ENCODE assay signal across 14 cellular contexts in genomic region chr16:81863630-81864352, GRCh38.
A peak's percentile ranks its signal among the peaks of the same experiment; 100 is the strongest.
DNase-seq lines count a peak whose midpoint lies in the region; ATAC-seq and TF ChIP-seq lines count a peak whose summit lies in the region.
"Had no signal": no experiment of that assay in that cellular context is flagged by ENCODE, and none has a peak within 500 bp of the region (broad histone marks: within the 10 kb centered on the region; RNA-seq: fewer than 3 reads in every experiment).

No MANE protein-coding gene starts in this region.

- H3K27ac ChIP-seq in caudate nucleus (ENCODE audit: low read depth, low read length) (no peak overlapping the region), suprapubic skin (no peak overlapping the region)
- H3K27ac ChIP-seq: HL-60 had no signal

- ATAC-seq in GM19397 (IDR thresholded peaks at IDR 0.05; ENCODE audit: unreplicated experiment) (peak; percentile 62), HG02973 (IDR thresholded peaks at IDR 0.05; ENCODE audit: unreplicated experiment) (peak; percentile 73)

- H3K36me3 ChIP-seq in suprapubic skin (no peaks in the 10 kb centered on the region), MG63 (no peaks in the 10 kb centered on the region)

- no peak for TF ChIP-seq EP300 in suprapubic skin (IDR thresholded peaks at IDR 0.05)

- H3K4me3 ChIP-seq in suprapubic skin (no peak overlapping the region), MG63 (no peak overlapping the region)
- H3K4me3 ChIP-seq: BLaER1 had no signal

- no peak for TF ChIP-seq CTCF in suprapubic skin (IDR thresholded peaks at IDR 0.05)

- WGBS in suprapubic skin = 67% methylated on average over 8 of the region's 8 CpGs

- H3K27me3 ChIP-seq in suprapubic skin = peaks cover 3% of the 10 kb centered on the region
- H3K27me3 ChIP-seq in MG63 = no peaks in the 10 kb centered on the region
- H3K27me3 ChIP-seq: BLaER1 had no signal

- H3K9me3 ChIP-seq in suprapubic skin (no peaks in the 10 kb centered on the region), MG63 (no peaks in the 10 kb centered on the region)
- H3K9me3 ChIP-seq: BLaER1 had no signal

- TF ChIP-seq POLR2A in suprapubic skin (IDR thresholded peaks at IDR 0.05) = no peak

- peaks cover 5% of the 10 kb centered on the region for H3K4me1 ChIP-seq in suprapubic skin

- DNase-seq in ELF-1 (ENCODE audit: low read depth, low spot score) (peak; percentile 75), NCI-H526 treated with DMSO at 0.1 percent for 48 hours (lab: John Stamatoyannopoulos, UW) (peak; percentile 84), caudate nucleus (lab: John Stamatoyannopoulos, UW) (no peak), suprapubic skin (ENCODE audit: low spot score in 2 of 2) (no peak), MG63 (no peak)
- no peak for DNase-seq in activated T-cell treated with anti-CD3 and anti-CD28 coated beads, Interleukin-2, amount 50 U/mL, for 1 hour
- DNase-seq: activated CD4-positive, alpha-beta memory T cell treated with anti-CD3 and anti-CD28 coated beads for 36 hours; central memory CD4-positive, alpha-beta T cell; head of caudate nucleus; stimulated activated CD8-positive, alpha-beta memory T cell treated with anti-CD3 and anti-CD28 coated beads, Interleukin-4, amount 100 ng/mL, for 48 hours had no signal

Comparison
In these comparisons a context has a peak if more than half of its experiments do, and no peak if none do; other contexts are left out.
1. DNase-seq: peak in ELF-1 (single experiment) and NCI-H526 treated with DMSO at 0.1 percent for 48 hours (single experiment); none in activated T-cell treated with anti-CD3 and anti-CD28 coated beads, Interleukin-2, amount 50 U/mL, for 1 hour (single experiment), caudate nucleus (0 of 61), suprapubic skin (0 of 2) and MG63 (single experiment).